In genomic region chr17:17525956-17526355, GRCh38 we compare ENCODE assay signal across 16 cellular contexts. TPM values are rescaled to one million over a fixed set of nuclear protein-coding genes. Genes with fewer than 3 reads are reported as not detected.
DNase-seq lines count a peak whose midpoint lies in the region; ATAC-seq, FAIRE-seq and TF ChIP-seq lines count a peak whose summit lies in the region.
"Had no signal": no experiment of that assay in that cellular context is flagged by ENCODE, and none has a peak within 500 bp of the region (broad histone marks: within the 10 kb centered on the region; RNA-seq: fewer than 3 reads in every experiment).

No MANE protein-coding gene starts in this region.

- H3K27ac Mint-ChIP-seq in activated CD8-positive, alpha-beta T cell treated with anti-CD3 and anti-CD28 coated beads, Interleukin-2, amount 10 ng/mL, durations not matched to agents 7 days and 5 days, result no peak overlapping the region
- H3K27ac Mint-ChIP-seq: HFFc6 had no signal

- TF ChIP-seq POLR2A in HepG2 (IDR thresholded peaks at IDR 0.05; ENCODE audit: insufficient read depth in 1 of 2, low read depth in 2 of 2, low read length in 2 of 2) (no peak), right lobe of liver (IDR thresholded peaks at IDR 0.05) (no peak), sigmoid colon (IDR thresholded peaks at IDR 0.05) (no peak), spleen (IDR thresholded peaks at IDR 0.05) (no peak)

- DNase-seq in HepG2 (ENCODE audit: low spot score), result no peak
- no peak for DNase-seq in right lobe of liver
- DNase-seq in sigmoid colon, result no peak
- no peak for DNase-seq in hippocampal formation (lab: John Stamatoyannopoulos, UW)
- DNase-seq in activated CD8-positive, alpha-beta T cell treated with anti-CD3 and anti-CD28 coated beads, Interleukin-2, amount 10 ng/mL, durations not matched to agents 7 days and 5 days, result no peak
- no peak for DNase-seq in spleen
- DNase-seq in GOT3 (lab: John Stamatoyannopoulos, UW), result no peak
- DNase-seq: C1 segment of cervical spinal cord, EL, HFFc6, KG1, NCI-H1694 treated with DMSO at 0.1 percent for 48 hours had no signal

- TF ChIP-seq CTCF in liver (IDR thresholded peaks at IDR 0.05; ENCODE audit: low read depth, low read length, missing input control) (no peak), HepG2 (CRISPR knock-in tag; IDR thresholded peaks at IDR 0.05) (no peak), right lobe of liver (IDR thresholded peaks at IDR 0.05) (no peak), sigmoid colon (IDR thresholded peaks at IDR 0.05) (no peak), spleen (IDR thresholded peaks at IDR 0.05 in 8 of 11, conservative IDR thresholded peaks at IDR 0.05 in 3 of 11) (no peak)

- H3K4me3 Mint-ChIP-seq in activated CD8-positive, alpha-beta T cell treated with anti-CD3 and anti-CD28 coated beads, Interleukin-2, amount 10 ng/mL, durations not matched to agents 7 days and 5 days, result no peak overlapping the region
- H3K4me3 Mint-ChIP-seq: HFFc6 had no signal

- in situ Hi-C loops in HepG2 (cut with HindIII; ENCODE audit: extremely low pct_ligation_motif_present, low pct_unique_long_range_greater_than_20kb), result no loop called here

- no peak for FAIRE-seq in HepG2 (lab: Jason Lieb, UNC)
- FAIRE-seq: RCC 7860 had no signal

- H2AFZ ChIP-seq in HepG2 (ENCODE audit: low read length), result no peak overlapping the region

- H3K27me3 Mint-ChIP-seq in activated CD8-positive, alpha-beta T cell treated with anti-CD3 and anti-CD28 coated beads, Interleukin-2, amount 10 ng/mL, durations not matched to agents 7 days and 5 days (ENCODE audit: low read depth), result no peaks in the 10 kb centered on the region

- peak overlapping the region in 1 of 2 donors; percentile 68 for H3K9ac ChIP-seq in liver (ENCODE audit: low read depth in 1 of 2, low read length in 2 of 2)
- H3K9ac ChIP-seq in HepG2 (ENCODE audit: insufficient read depth, low read depth, low read length), result no peak overlapping the region

- TF ChIP-seq RAD21 in liver (IDR thresholded peaks at IDR 0.05) (no peak), HepG2 (CRISPR knock-in tag; IDR thresholded peaks at IDR 0.05) (no peak)

- POLR2A ChIA-PET in HepG2 (lab: Yijun Ruan, JAX), result interaction anchor here (0.8 kb wide), 1 partner anchor 30 kb away, joined by 3 read pairs; the partner anchor contains the start of gene RASD1
- POLR2A ChIA-PET in activated CD8-positive, alpha-beta T cell treated with anti-CD3 and anti-CD28 coated beads, Interleukin-2, amount 10 ng/mL, durations not matched to agents 7 days and 5 days (lab: Charles Lee), result no interaction called here

- H3K27me3 ChIP-seq in liver (ENCODE audit: control insufficient read depth in 4 of 4, insufficient read depth in 4 of 4, low read length in 3 of 4), result no peaks in the 10 kb centered on the region
- H3K27me3 ChIP-seq in HepG2 (ENCODE audit: control insufficient read depth in 1 of 2, insufficient read depth in 2 of 2, low read length in 2 of 2), result no peaks in the 10 kb centered on the region
- H3K27me3 ChIP-seq in right lobe of liver, result no peaks in the 10 kb centered on the region
- no peaks in the 10 kb centered on the region for H3K27me3 ChIP-seq in sigmoid colon
- no peaks in the 10 kb centered on the region for H3K27me3 ChIP-seq in spleen (replicated peaks in 1 of 7)

- BruUV-seq in HepG2 (replicated peaks; lab: Mats Ljungman, UMichigan), result no TSS peak

- intact Hi-C loops in HepG2 (cut with micrococcal nuclease; ENCODE audit: unreplicated experiment) (no loop called here), right lobe of liver (cut with DNase I) (loop anchor here in 1 of 2 donors (5.0 kb wide), 1 partner anchor 36 kb away; no protein-coding TSS in a partner anchor), sigmoid colon (cut with DNase I) (no loop called here), spleen (cut with DNase I; ENCODE audit: low total_unique reads) (no loop called here)

- ATAC-seq in HepG2 (no peak), right lobe of liver (peak in 3 of 4 donors; percentile 32 to 42 (median 38))
- no peak for ATAC-seq in activated CD8-positive, alpha-beta T cell treated with anti-CD3 and anti-CD28 coated beads, Interleukin-2, amount 10 ng/mL, durations not matched to agents 7 days and 5 days

- H3K27ac ChIP-seq in liver (ENCODE audit: low read depth in 1 of 2, low read length in 2 of 2), result peak overlapping the region; percentile 86 to 96
- no peak overlapping the region for H3K27ac ChIP-seq in HepG2 (ENCODE audit: extremely low read length, insufficient read depth, low read length)
- peak overlapping the region in 2 of 3 donors; percentile 74 to 97 for H3K27ac ChIP-seq in right lobe of liver
- H3K27ac ChIP-seq in sigmoid colon, result peak overlapping the region in 3 of 4 donors; percentile 44 to 50 (median 50)
- no peak overlapping the region for H3K27ac ChIP-seq in spleen

- no peaks in the 10 kb centered on the region for H3K9me3 Mint-ChIP-seq in activated CD8-positive, alpha-beta T cell treated with anti-CD3 and anti-CD28 coated beads, Interleukin-2, amount 10 ng/mL, durations not matched to agents 7 days and 5 days (ENCODE audit: insufficient read depth)
- H3K9me3 Mint-ChIP-seq: HFFc6 had no signal

- H3K4me2 ChIP-seq in HepG2 (ENCODE audit: low read depth, low read length), result no peak overlapping the region

- H3K9me3 ChIP-seq in liver (ENCODE audit: control insufficient read depth in 4 of 4, low read length in 3 of 4) (no peaks in the 10 kb centered on the region), HepG2 (ENCODE audit: low read length) (no peaks in the 10 kb centered on the region), right lobe of liver (no peaks in the 10 kb centered on the region), sigmoid colon (no peaks in the 10 kb centered on the region), spleen (no peaks in the 10 kb centered on the region)

- H3K79me2 ChIP-seq in HepG2 (ENCODE audit: insufficient read depth, low read length), result no peaks in the 10 kb centered on the region

- H3K4me1 Mint-ChIP-seq in activated CD8-positive, alpha-beta T cell treated with anti-CD3 and anti-CD28 coated beads, Interleukin-2, amount 10 ng/mL, durations not matched to agents 7 days and 5 days (ENCODE audit: low read depth), result no peaks in the 10 kb centered on the region

- 46% methylated on average over 6 of the region's 6 CpGs for WGBS in liver
- 92% methylated on average over 6 of the region's 6 CpGs for WGBS in HepG2 (ENCODE audit: low lambda C conversion rate)
- 45% methylated on average over 4 of the region's 6 CpGs for WGBS in right lobe of liver (ENCODE audit: insufficient coverage, low coverage, low lambda C conversion rate, missing lambda C conversion rate)
- WGBS in sigmoid colon, 2 donors, result 29 to 76% methylated on average over 6 of the region's 6 CpGs
- WGBS in spleen, 5 donors, result 72 to 88% (median 83%) methylated on average over 6 of the region's 6 CpGs

- peaks cover 20% of the 10 kb centered on the region; the same call in 1 of the 2 replicates for H4K20me1 ChIP-seq in HepG2 (ENCODE audit: insufficient read depth, low read length)

- peaks cover 0 to 9% (median 2%) of the 10 kb centered on the region in 4 donors for H3K36me3 ChIP-seq in liver (ENCODE audit: control insufficient read depth in 4 of 4, insufficient read depth in 3 of 4, low read depth in 1 of 4, low read length in 3 of 4)
- peaks cover 1 to 3% of the 10 kb centered on the region in 2 experiments; a peak in 2 of 5 replicates for H3K36me3 ChIP-seq in HepG2 (replicated peaks in 1 of 2; ENCODE audit: control insufficient read depth in 1 of 2, insufficient read depth in 2 of 2, low read length in 2 of 2)
- H3K36me3 ChIP-seq in right lobe of liver, result peaks cover 0 to 2% (median 0%) of the 10 kb centered on the region in 4 donors
- no peaks in the 10 kb centered on the region for H3K36me3 ChIP-seq in sigmoid colon
- H3K36me3 ChIP-seq in spleen, result peaks cover 0 to 10% (median 2%) of the 10 kb centered on the region in 6 donors

- TF ChIP-seq EP300 in HepG2 (IDR thresholded peaks at IDR 0.05; ENCODE audit: low read depth in 2 of 2, low read length in 2 of 2), result no peak
- no peak for TF ChIP-seq EP300 in HepG2 (CRISPR knock-in tag; IDR thresholded peaks at IDR 0.05; ENCODE audit: borderline replicate concordance)
- no peak for TF ChIP-seq EP300 in sigmoid colon (IDR thresholded peaks at IDR 0.05)

- peaks cover 18 to 66% (median 47%) of the 10 kb centered on the region in 4 donors for H3K4me1 ChIP-seq in liver (ENCODE audit: control insufficient read depth in 4 of 4, insufficient read depth in 4 of 4, low read length in 3 of 4)
- peaks cover 18% of the 10 kb centered on the region for H3K4me1 ChIP-seq in HepG2 (ENCODE audit: insufficient read depth, low read length)
- H3K4me1 ChIP-seq in right lobe of liver, result peaks cover 0 to 69% (median 25%) of the 10 kb centered on the region in 4 donors
- H3K4me1 ChIP-seq in sigmoid colon, result peaks cover 0 to 20% (median 17%) of the 10 kb centered on the region in 4 donors
- H3K4me1 ChIP-seq in spleen, result peaks cover 0 to 13% (median 0%) of the 10 kb centered on the region in 6 donors

- no peaks in the 10 kb centered on the region for H3K36me3 Mint-ChIP-seq in activated CD8-positive, alpha-beta T cell treated with anti-CD3 and anti-CD28 coated beads, Interleukin-2, amount 10 ng/mL, durations not matched to agents 7 days and 5 days (ENCODE audit: low read depth)

- CTCF ChIA-PET in HepG2 (lab: Yijun Ruan, JAX; ENCODE audit: low intra/inter-chr PET ratio, low total read pairs), result no interaction called here
- CTCF ChIA-PET in activated CD8-positive, alpha-beta T cell treated with anti-CD3 and anti-CD28 coated beads, Interleukin-2, amount 10 ng/mL, durations not matched to agents 7 days and 5 days (lab: Charles Lee), result no interaction called here

- no peak overlapping the region for H3K4me3 ChIP-seq in liver (ENCODE audit: low read depth in 1 of 3, low read length in 3 of 3)
- no peak overlapping the region for H3K4me3 ChIP-seq in HepG2 (replicated peaks in 1 of 3; ENCODE audit: insufficient read depth in 1 of 3, low read depth in 2 of 3, low read length in 3 of 3)
- H3K4me3 ChIP-seq in right lobe of liver, result no peak overlapping the region
- H3K4me3 ChIP-seq in sigmoid colon, result no peak overlapping the region
- no peak overlapping the region for H3K4me3 ChIP-seq in spleen

RNA-seq across cellular contexts. Expression of gene RASD1, which starts 29.8 kb away (rescaled TPM):
- total RNA-seq in liver (1 to 10 TPM in 1 of 2 donors, under 1 TPM in 1; 0.89 to 5.5 TPM), HepG2 (2016; rRNA removed; fragmentation: Illumina TruSeq; extraction: Trizol) (1.4 and 1.6 TPM in 2 replicates), right lobe of liver (100 to 1,000 TPM in 3 of 6 experiments, 10 to 100 TPM in 2, 1 to 10 TPM in 1; 1.0 to 230 (median 101) TPM), sigmoid colon (10 to 100 TPM in 3 of 4 donors, 1 to 10 TPM in 1; 5.8 to 12.8 (median 12.1) TPM), spleen (10 to 100 TPM in 5 of 7 donors, 1 to 10 TPM in 2; 6.6 to 52.3 (median 13.1) TPM)
- polyA plus RNA-seq in liver (10 to 100 TPM; 23.8 to 46.7 TPM), HepG2 (2011; rRNA removed) (4.2 and 8.9 TPM in 2 replicates), sigmoid colon (10 to 100 TPM in 2 of 3 donors, 1 to 10 TPM in 1; 10.0 to 40.8 (median 26.4) TPM), spleen (1 to 10 TPM; 2.9 to 7.9 (median 3.3) TPM)
- total RNA-seq in HepG2 (2016; cell fraction: cytosol; rRNA removed; fragmentation: Illumina TruSeq; extraction: Trizol; ENCODE audit: low read depth), result 0.71 and 0.91 TPM in 2 replicates
- total RNA-seq in HepG2 (2016; cell fraction: insoluble cytoplasmic fraction; rRNA removed; fragmentation: Illumina TruSeq; extraction: Trizol), result 1.4 and 1.9 TPM in 2 replicates
- total RNA-seq in HepG2 (2016; cell fraction: membrane; rRNA removed; fragmentation: Illumina TruSeq; extraction: Trizol), result 1.5 and 1.7 TPM in 2 replicates
- total RNA-seq in HepG2 (2016; cell fraction: nucleus; rRNA removed; fragmentation: Illumina TruSeq; extraction: Trizol), result 0.99 and 1.1 TPM in 2 replicates
- 4.3 and 4.7 TPM in 2 replicates for polyA plus RNA-seq in HepG2 (2011; cell fraction: cytosol; rRNA removed)
- polyA plus RNA-seq in HepG2 (2011; cell fraction: nucleus; rRNA removed), result 6.6 and 7.6 TPM in 2 replicates
- polyA plus RNA-seq in HepG2 (2012), result 2.1 and 6.2 TPM in 2 replicates
- polyA plus RNA-seq in HepG2 (2016; cell fraction: cytosol; fragmentation: Illumina TruSeq; extraction: Trizol; ENCODE audit: low read depth), result 0.32 and 0.38 TPM in 2 replicates
- polyA plus RNA-seq in HepG2 (2016; cell fraction: insoluble cytoplasmic fraction; fragmentation: Illumina TruSeq; extraction: Trizol; ENCODE audit: low read depth), result 1.7 and 1.8 TPM in 2 replicates
- polyA plus RNA-seq in HepG2 (2016; cell fraction: membrane; fragmentation: Illumina TruSeq; extraction: Trizol; ENCODE audit: low read depth), result 0.63 and 0.72 TPM in 2 replicates
- polyA plus RNA-seq in HepG2 (2016; cell fraction: nucleus; fragmentation: Illumina TruSeq; extraction: Trizol; ENCODE audit: insufficient read depth, low read depth), result 2.7 and 3.4 TPM in 2 replicates
- 3.9 and 12.1 TPM in 2 replicates for polyA minus RNA-seq in HepG2 (2011; rRNA and poly(A)+ RNA removed; ENCODE audit: low replicate concordance)
- polyA minus RNA-seq in HepG2 (2011; cell fraction: cytosol; rRNA and poly(A)+ RNA removed), result 6.2 and 6.6 TPM in 2 replicates
- 1.7 and 3.1 TPM in 2 replicates for polyA minus RNA-seq in HepG2 (2011; cell fraction: nucleus; rRNA and poly(A)+ RNA removed)
- total RNA-seq in activated CD8-positive, alpha-beta T cell treated with anti-CD3 and anti-CD28 coated beads, Interleukin-2, amount 10 ng/mL, durations not matched to agents 7 days and 5 days, result under 1 TPM; 0.39 to 0.58 TPM
- total RNA-seq: A172, H4 had no signal

RNA-seq across cellular contexts. Expression of gene MED9, which starts 49.2 kb away (rescaled TPM):
- total RNA-seq in liver (1 to 10 TPM; 8.4 to 9.2 TPM), HepG2 (2016; rRNA removed; fragmentation: Illumina TruSeq; extraction: Trizol) (11.7 and 15.1 TPM in 2 replicates), right lobe of liver (10 to 100 TPM in 3 of 6 experiments, 1 to 10 TPM in 3; 5.7 to 24.4 (median 12.4) TPM), sigmoid colon (10 to 100 TPM in 3 of 4 donors, 1 to 10 TPM in 1; 9.7 to 15.3 (median 13.7) TPM), spleen (10 to 100 TPM; 13.8 to 19.2 (median 16.6) TPM)
- polyA plus RNA-seq in liver (10 to 100 TPM in 1 of 2 donors, 1 to 10 TPM in 1; 6.4 to 12.5 TPM), HepG2 (2011; rRNA removed) (11.9 and 14.4 TPM in 2 replicates), sigmoid colon (10 to 100 TPM; 16.8 to 17.9 (median 17.3) TPM), spleen (10 to 100 TPM in 2 of 3 donors, 1 to 10 TPM in 1; 8.5 to 13.7 (median 10.3) TPM)
- 4.0 and 4.2 TPM in 2 replicates for total RNA-seq in HepG2 (2016; cell fraction: cytosol; rRNA removed; fragmentation: Illumina TruSeq; extraction: Trizol; ENCODE audit: low read depth)
- 11.7 and 14.4 TPM in 2 replicates for total RNA-seq in HepG2 (2016; cell fraction: insoluble cytoplasmic fraction; rRNA removed; fragmentation: Illumina TruSeq; extraction: Trizol)
- total RNA-seq in HepG2 (2016; cell fraction: membrane; rRNA removed; fragmentation: Illumina TruSeq; extraction: Trizol), result 9.8 and 10.7 TPM in 2 replicates
- total RNA-seq in HepG2 (2016; cell fraction: nucleus; rRNA removed; fragmentation: Illumina TruSeq; extraction: Trizol), result 10.8 and 11.7 TPM in 2 replicates
- polyA plus RNA-seq in HepG2 (2011; cell fraction: cytosol; rRNA removed), result 18.3 and 21.5 TPM in 2 replicates
- 15.4 and 17.5 TPM in 2 replicates for polyA plus RNA-seq in HepG2 (2011; cell fraction: nucleus; rRNA removed)
- 9.2 and 11.4 TPM in 2 replicates for polyA plus RNA-seq in HepG2 (2012)
- 3.0 and 3.1 TPM in 2 replicates for polyA plus RNA-seq in HepG2 (2016; cell fraction: cytosol; fragmentation: Illumina TruSeq; extraction: Trizol; ENCODE audit: low read depth)
- 11.2 and 12.0 TPM in 2 replicates for polyA plus RNA-seq in HepG2 (2016; cell fraction: insoluble cytoplasmic fraction; fragmentation: Illumina TruSeq; extraction: Trizol; ENCODE audit: low read depth)
- polyA plus RNA-seq in HepG2 (2016; cell fraction: membrane; fragmentation: Illumina TruSeq; extraction: Trizol; ENCODE audit: low read depth), result 6.4 and 7.0 TPM in 2 replicates
- polyA plus RNA-seq in HepG2 (2016; cell fraction: nucleus; fragmentation: Illumina TruSeq; extraction: Trizol; ENCODE audit: insufficient read depth, low read depth), result 11.4 and 12.6 TPM in 2 replicates
- polyA minus RNA-seq in HepG2 (2011; rRNA and poly(A)+ RNA removed; ENCODE audit: low replicate concordance), result 21.1 and 25.1 TPM in 2 replicates
- 9.8 and 9.9 TPM in 2 replicates for polyA minus RNA-seq in HepG2 (2011; cell fraction: cytosol; rRNA and poly(A)+ RNA removed)
- 24.2 and 25.4 TPM in 2 replicates for polyA minus RNA-seq in HepG2 (2011; cell fraction: nucleus; rRNA and poly(A)+ RNA removed)
- total RNA-seq in activated CD8-positive, alpha-beta T cell treated with anti-CD3 and anti-CD28 coated beads, Interleukin-2, amount 10 ng/mL, durations not matched to agents 7 days and 5 days, result 10 to 100 TPM; 14.9 to 15.0 TPM

Comparison
In these comparisons a context has a peak if more than half of its experiments do, and no peak if none do; other contexts are left out.
1. H3K27ac ChIP-seq: peak in liver (2 of 2), right lobe of liver (2 of 3) and sigmoid colon (3 of 4); none in HepG2 (single experiment) and spleen (0 of 8).
2. ATAC-seq: peak in right lobe of liver (3 of 4); none in HepG2 (single experiment) and activated CD8-positive, alpha-beta T cell treated with anti-CD3 and anti-CD28 coated beads, Interleukin-2, amount 10 ng/mL, durations not matched to agents 7 days and 5 days (single experiment).